ENCODE assay signal across 17 cellular contexts in the genomic region with DNA sequence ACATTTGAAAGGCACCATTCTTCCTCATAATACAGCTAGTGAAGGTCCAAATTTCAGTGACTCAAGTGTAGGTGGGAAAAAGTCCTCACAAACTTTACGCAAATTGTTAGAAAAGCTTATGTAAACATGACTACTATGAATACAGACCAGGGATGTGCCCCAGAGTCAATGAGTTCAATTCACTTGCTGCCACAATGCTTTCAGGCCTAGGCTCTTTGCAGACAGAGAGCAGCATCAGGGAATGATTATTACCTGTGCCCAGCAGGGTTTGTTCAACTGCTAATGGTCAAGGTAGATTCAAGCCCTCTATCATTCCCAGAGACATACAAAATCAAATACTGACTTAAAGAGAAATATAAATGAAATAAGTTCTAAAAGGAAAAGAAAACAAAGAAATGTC.
DNase-seq lines count a peak whose midpoint lies in the region; ATAC-seq, FAIRE-seq and TF ChIP-seq lines count a peak whose summit lies in the region.
"Had no signal": no experiment of that assay in that cellular context is flagged by ENCODE, and none has a peak within 500 bp of the region (broad histone marks: within the 10 kb centered on the region; RNA-seq: fewer than 3 reads in every experiment).

No MANE protein-coding gene starts in this region.

- TF ChIP-seq POLR2A in endothelial cell of umbilical vein (IDR thresholded peaks at IDR 0.05; ENCODE audit: low read depth, low read length), result no peak

- H2AFZ ChIP-seq in endothelial cell of umbilical vein (ENCODE audit: low read depth, low read length) (no peak overlapping the region), mammary epithelial cell (ENCODE audit: low read depth, low read length) (no peak overlapping the region)

- H3K9ac ChIP-seq in endothelial cell of umbilical vein (replicated peaks; ENCODE audit: extremely low read depth, insufficient read depth, low read length), result no peak overlapping the region
- no peak overlapping the region for H3K9ac ChIP-seq in mesendoderm (ENCODE audit: low read length)
- no peak overlapping the region for H3K9ac ChIP-seq in mammary epithelial cell (ENCODE audit: insufficient read depth, low read length)

- H3K36me3 ChIP-seq in H7 (replicated peaks; ENCODE audit: control insufficient read depth, insufficient read depth, low read length) (no peaks in the 10 kb centered on the region), endothelial cell of umbilical vein (ENCODE audit: control insufficient read depth in 2 of 2, extremely low read depth in 1 of 2, insufficient read depth in 2 of 2, low read length in 2 of 2) (no peaks in the 10 kb centered on the region), mesendoderm (ENCODE audit: control insufficient read depth, insufficient read depth, low read length) (no peaks in the 10 kb centered on the region), mammary epithelial cell (ENCODE audit: insufficient read depth, low read length) (no peaks in the 10 kb centered on the region)

- H3K27ac ChIP-seq in endothelial cell of umbilical vein (ENCODE audit: insufficient read depth, low read depth, low read length), result no peak overlapping the region
- H3K27ac ChIP-seq in mesendoderm (ENCODE audit: low read depth, low read length), result no peak overlapping the region
- H3K27ac ChIP-seq in mammary epithelial cell (ENCODE audit: insufficient read depth, low read depth, low read length), result no peak overlapping the region

- H3K9me3 ChIP-seq in endothelial cell of umbilical vein (replicated peaks; ENCODE audit: control insufficient read depth, insufficient read depth, low read length), result no peaks in the 10 kb centered on the region
- no peaks in the 10 kb centered on the region for H3K9me3 ChIP-seq in mammary epithelial cell (replicated peaks; ENCODE audit: insufficient read depth, low read length)
- H3K9me3 ChIP-seq: Caco-2 had no signal

- no peak overlapping the region for H3K18ac ChIP-seq in mesendoderm (ENCODE audit: low read length)

- in situ Hi-C loops in mammary epithelial cell (cut with MboI; ENCODE audit: low sequenced_read_pairs in 2 of 2), result no loop called here

- POLR2A ChIA-PET in endothelial cell of umbilical vein (lab: Charles Lee), result no interaction called here

- no peaks in the 10 kb centered on the region for H3K27me3 ChIP-seq in H7 (ENCODE audit: control insufficient read depth, insufficient read depth, low read length)
- peaks cover 0 to 1% of the 10 kb centered on the region in 2 experiments for H3K27me3 ChIP-seq in endothelial cell of umbilical vein (ENCODE audit: control insufficient read depth in 2 of 2, insufficient read depth in 2 of 2, low read length in 2 of 2)
- no peaks in the 10 kb centered on the region for H3K27me3 ChIP-seq in mesendoderm (ENCODE audit: insufficient read depth, low read length, poor library complexity)
- peaks cover 2% of the 10 kb centered on the region for H3K27me3 ChIP-seq in mammary epithelial cell (ENCODE audit: insufficient read depth, low read length)

- H3K4me2 ChIP-seq in endothelial cell of umbilical vein (ENCODE audit: insufficient read depth, low read length), result no peak overlapping the region
- no peak overlapping the region for H3K4me2 ChIP-seq in mesendoderm (ENCODE audit: low read length)
- no peak overlapping the region for H3K4me2 ChIP-seq in mammary epithelial cell (ENCODE audit: insufficient read depth, low read depth, low read length)

- no peak overlapping the region for H2BK15ac ChIP-seq in mesendoderm (replicated peaks; ENCODE audit: low read depth)

- no peak overlapping the region for H4K8ac ChIP-seq in mesendoderm (ENCODE audit: low read depth, low read length)

- dilution Hi-C loops in endothelial cell of umbilical vein (cut with MboI; ENCODE audit: extremely low pct_ligation_motif_present, low sequenced_read_pairs), result no loop called here
- dilution Hi-C loops in mammary epithelial cell (cut with HindIII; ENCODE audit: low sequenced_read_pairs), result no loop called here

- no peak overlapping the region for H2BK120ac ChIP-seq in mesendoderm (ENCODE audit: low read depth, low read length)

- ATAC-seq in GM18870 (IDR thresholded peaks at IDR 0.05; ENCODE audit: unreplicated experiment), result no peak
- ATAC-seq in SK-N-SH treated with all-trans-retinoic acid at 6 μM for 48 hours, result no peak
- ATAC-seq: GM12878 had no signal

- no peaks in the 10 kb centered on the region for H3K79me2 ChIP-seq in endothelial cell of umbilical vein (ENCODE audit: control insufficient read depth, insufficient read depth, low read length)
- no peaks in the 10 kb centered on the region for H3K79me2 ChIP-seq in mesendoderm (ENCODE audit: control insufficient read depth, insufficient read depth, low read length)
- no peaks in the 10 kb centered on the region for H3K79me2 ChIP-seq in mammary epithelial cell (ENCODE audit: insufficient read depth, low read length)

- no peak overlapping the region for H3K23ac ChIP-seq in mesendoderm (ENCODE audit: low read length)

- no peak overlapping the region for H3K4ac ChIP-seq in mesendoderm (ENCODE audit: low read depth, low read length)

- DNase-seq in COLO829 (ENCODE audit: low spot score), result peak; percentile 22
- peak; percentile 4 for DNase-seq in H7
- DNase-seq in endothelial cell of umbilical vein (ENCODE audit: low read depth, low spot score), result no peak
- peak; percentile 3 for DNase-seq in mesendoderm
- no peak for DNase-seq in mammary epithelial cell
- DNase-seq: C1 segment of cervical spinal cord; Caco-2; CD4-positive, alpha-beta memory T cell; DMS153; EL; GDM1; H9; HFFc6 had no signal

- FAIRE-seq in endothelial cell of umbilical vein (lab: Jason Lieb, UNC), result peak; percentile 35
- FAIRE-seq: GM12878, H1 had no signal

- no peak overlapping the region for H2BK5ac ChIP-seq in mesendoderm (ENCODE audit: low read length)

- WGBS in mesendoderm (ENCODE audit: extremely low coverage, insufficient coverage, low lambda C conversion rate), result no CpG with 5 or more reads among the region's 1 CpG
- 80% methylated on average over 1 of the region's 1 CpG for WGBS in mammary epithelial cell (ENCODE audit: low coverage, missing lambda C conversion rate)

- no peaks in the 10 kb centered on the region for H4K20me1 ChIP-seq in endothelial cell of umbilical vein (replicated peaks; ENCODE audit: control insufficient read depth, extremely low read depth, insufficient read depth, low read length)
- H4K20me1 ChIP-seq in mammary epithelial cell (ENCODE audit: insufficient read depth, low read length), result no peaks in the 10 kb centered on the region

- H4K5ac ChIP-seq in mesendoderm (ENCODE audit: low read length), result no peak overlapping the region

- intact Hi-C loops in endothelial cell of umbilical vein (cut with micrococcal nuclease), result no loop called here
- intact Hi-C loops in mammary epithelial cell (cut with micrococcal nuclease), result no loop called here

- TF ChIP-seq CTCF in endothelial cell of umbilical vein (IDR thresholded peaks at IDR 0.05; ENCODE audit: extremely low read depth in 1 of 2, insufficient read depth in 1 of 2, low read depth in 1 of 2, low read length in 2 of 2) (no peak), mammary epithelial cell (conservative IDR thresholded peaks at IDR 0.05 in 1 of 2, IDR thresholded peaks at IDR 0.05 in 1 of 2; ENCODE audit: extremely low read depth in 1 of 2, insufficient read depth in 1 of 2, low read depth in 1 of 2, low read length in 2 of 2) (no peak)

- H3K56ac ChIP-seq in mesendoderm (ENCODE audit: low read length), result no peak overlapping the region

- CTCF ChIA-PET in endothelial cell of umbilical vein (lab: Charles Lee) (interaction anchor here (1.0 kb wide), 1 partner anchor 159 kb away, joined by 3 read pairs; no protein-coding TSS in a partner anchor), mammary epithelial cell (lab: Charles Lee; ENCODE audit: low non-redundant PET) (no interaction called here)

- no TSS peak for BruUV-seq in endothelial cell of umbilical vein (replicated peaks; lab: Mats Ljungman, UMichigan)
- no TSS peak for BruUV-seq in mammary epithelial cell (replicated peaks; lab: Mats Ljungman, UMichigan)

- H2AK5ac ChIP-seq in mesendoderm (ENCODE audit: low read length), result no peak overlapping the region

- H3K4me3 ChIP-seq in H7 (ENCODE audit: insufficient read depth, low read depth, low read length) (no peak overlapping the region), endothelial cell of umbilical vein (replicated peaks in 1 of 3; ENCODE audit: insufficient read depth in 1 of 3, low read depth in 1 of 3, low read length in 3 of 3) (no peak overlapping the region), mesendoderm (ENCODE audit: low read length) (no peak overlapping the region), mammary epithelial cell (replicated peaks in 1 of 3; ENCODE audit: insufficient read depth in 1 of 3, low read depth in 2 of 3, low read length in 3 of 3) (no peak overlapping the region)
- H3K4me3 ChIP-seq: GM12878 had no signal

- no peaks in the 10 kb centered on the region for H3K4me1 ChIP-seq in endothelial cell of umbilical vein (ENCODE audit: control insufficient read depth, extremely low read depth, insufficient read depth, low read length)
- H3K4me1 ChIP-seq in mesendoderm (ENCODE audit: control insufficient read depth, low read depth, low read length), result no peaks in the 10 kb centered on the region
- no peaks in the 10 kb centered on the region for H3K4me1 ChIP-seq in mammary epithelial cell (ENCODE audit: insufficient read depth, low read length)
- H3K4me1 ChIP-seq: Caco-2 had no signal

- no peaks in the 10 kb centered on the region for H3K79me1 ChIP-seq in mesendoderm (ENCODE audit: low read length)

- H3K9me1 ChIP-seq in endothelial cell of umbilical vein (replicated peaks; ENCODE audit: control insufficient read depth, extremely low read depth, insufficient read depth, low read length), result no peaks in the 10 kb centered on the region

TF ChIP-seq in endothelial cell of umbilical vein, 7 proteins besides CTCF, POLR2A, EP300 and RAD21 (continues in another document):
- TF ChIP-seq FOS (IDR thresholded peaks at IDR 0.05; ENCODE audit: borderline replicate concordance, insufficient read depth, low read length) (no peak), MYC (IDR thresholded peaks at IDR 0.05; ENCODE audit: low read depth, low read length) (no peak), POLR2AphosphoS5 (IDR thresholded peaks at IDR 0.05; ENCODE audit: insufficient read depth, low read depth, low read length) (no peak)
- TF ChIP-seq, protein P1, sequence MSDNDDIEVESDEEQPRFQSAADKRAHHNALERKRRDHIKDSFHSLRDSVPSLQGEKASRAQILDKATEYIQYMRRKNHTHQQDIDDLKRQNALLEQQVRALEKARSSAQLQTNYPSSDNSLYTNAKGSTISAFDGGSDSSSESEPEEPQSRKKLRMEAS (IDR thresholded peaks at IDR 0.05; ENCODE audit: insufficient read depth, insufficient read length), result no peak

Comparison
In these comparisons a context has a peak if more than half of its experiments do, and no peak if none do; other contexts are left out.
1. DNase-seq: peak in COLO829 (single experiment), H7 (single experiment) and mesendoderm (single experiment); none in endothelial cell of umbilical vein (single experiment) and mammary epithelial cell (single experiment).